9 cellular contexts compared by ENCODE assay signal in genomic region chr2:174635015-174635593, GRCh38. TPM values are rescaled to one million over a fixed set of nuclear protein-coding genes. Genes with fewer than 3 reads are reported as not detected.
A peak's percentile ranks its signal among the peaks of the same experiment; 100 is the strongest.
DNase-seq lines count a peak whose midpoint lies in the region; ATAC-seq and TF ChIP-seq lines count a peak whose summit lies in the region.
"Had no signal": no experiment of that assay in that cellular context is flagged by ENCODE, and none has a peak within 500 bp of the region (broad histone marks: within the 10 kb centered on the region; RNA-seq: fewer than 3 reads in every experiment).

No MANE protein-coding gene starts in this region.

- H3K9me3 Mint-ChIP-seq in activated naive CD4-positive, alpha-beta T cell treated with anti-CD3 and anti-CD28 coated beads, Interleukin-2, amount 50 U/mL, for 24 hours = peaks cover 5% of the 10 kb centered on the region
- peaks cover 0 to 8% of the 10 kb centered on the region in 2 donors for H3K9me3 Mint-ChIP-seq in activated naive CD4-positive, alpha-beta T cell treated with anti-CD3 and anti-CD28 coated beads, Interleukin-2, amount 50 U/mL, for 72 hours

- peak overlapping the region; percentile 88 for H3K9ac ChIP-seq in mesenchymal stem cell (ENCODE audit: low read length)

- 95% methylated on average over 3 of the region's 3 CpGs for WGBS in mesenchymal stem cell
- WGBS in transverse colon (ENCODE audit: low coverage in 1 of 2), 2 donors = 81 to 92% methylated on average over 2 to 3 of the region's 3 CpGs

- H3K9me3 ChIP-seq in mesenchymal stem cell (ENCODE audit: control insufficient read depth, low read length) (no peaks in the 10 kb centered on the region), transverse colon (no peaks in the 10 kb centered on the region)

- no peaks in the 10 kb centered on the region for H3K27me3 ChIP-seq in mesenchymal stem cell (ENCODE audit: control insufficient read depth in 1 of 2, insufficient read depth in 1 of 2, low read length in 2 of 2)
- no peaks in the 10 kb centered on the region for H3K27me3 ChIP-seq in transverse colon

- TF ChIP-seq CTCF in transverse colon (IDR thresholded peaks at IDR 0.05) = no peak

- H2BK5ac ChIP-seq in mesenchymal stem cell (ENCODE audit: low read depth, low read length, poor library complexity, severe bottlenecking) = no peak overlapping the region

- peaks cover 81% of the 10 kb centered on the region for H3K4me1 Mint-ChIP-seq in activated naive CD4-positive, alpha-beta T cell treated with anti-CD3 and anti-CD28 coated beads, Interleukin-2, amount 50 U/mL, for 24 hours

- H3K14ac ChIP-seq in mesenchymal stem cell (ENCODE audit: low read length in 2 of 2) = peak overlapping the region in 1 of 2 experiments; percentile 4

- intact Hi-C loops in transverse colon (cut with DNase I; ENCODE audit: low total_unique reads) = no loop called here

- no peak for TF ChIP-seq POLR2A in transverse colon (IDR thresholded peaks at IDR 0.05)

- H3K27ac ChIP-seq in mesenchymal stem cell (ENCODE audit: low read length, poor library complexity, severe bottlenecking) (no peak overlapping the region), transverse colon (peak overlapping the region; percentile 72 to 78 (median 74))
- H3K27ac ChIP-seq: SK-N-MC had no signal

- peak in 1 of 2 donors; percentile 18 for ATAC-seq in activated naive CD4-positive, alpha-beta T cell treated with anti-CD3 and anti-CD28 coated beads, Interleukin-2, amount 50 U/mL, for 72 hours

- H3K4me2 ChIP-seq in mesenchymal stem cell (ENCODE audit: low read length, poor library complexity, severe bottlenecking) = no peak overlapping the region

- H4K91ac ChIP-seq in mesenchymal stem cell (ENCODE audit: low read length) = peak overlapping the region; percentile 76

- H3K4ac ChIP-seq in mesenchymal stem cell (ENCODE audit: low read depth in 1 of 2, low read length in 2 of 2) = peak overlapping the region; percentile 43 to 72

- no peak overlapping the region for H2BK120ac ChIP-seq in mesenchymal stem cell (ENCODE audit: low read depth, low read length)

- H3K23ac ChIP-seq in mesenchymal stem cell (ENCODE audit: low read length in 2 of 2) = no peak overlapping the region

- no peak overlapping the region for H3K4me3 ChIP-seq in mesenchymal stem cell (ENCODE audit: insufficient read depth in 1 of 2, low read depth in 1 of 2, low read length in 2 of 2)
- H3K4me3 ChIP-seq in transverse colon = peak overlapping the region in 1 of 4 donors; percentile 41
- H3K4me3 ChIP-seq: SK-N-MC had no signal

- H3K27me3 Mint-ChIP-seq in activated naive CD4-positive, alpha-beta T cell treated with anti-CD3 and anti-CD28 coated beads, Interleukin-2, amount 50 U/mL, for 24 hours = no peaks in the 10 kb centered on the region

- peaks cover 11% of the 10 kb centered on the region for H3K79me1 ChIP-seq in mesenchymal stem cell (replicated peaks; ENCODE audit: low read length, poor library complexity, severe bottlenecking)

- H3K36me3 Mint-ChIP-seq in activated naive CD4-positive, alpha-beta T cell treated with anti-CD3 and anti-CD28 coated beads, Interleukin-2, amount 50 U/mL, for 24 hours = peaks cover 5% of the 10 kb centered on the region
- peaks cover 39 to 46% of the 10 kb centered on the region in 2 donors for H3K36me3 Mint-ChIP-seq in activated naive CD4-positive, alpha-beta T cell treated with anti-CD3 and anti-CD28 coated beads, Interleukin-2, amount 50 U/mL, for 72 hours

- peak overlapping the region; percentile 2 to 59 for H3K18ac ChIP-seq in mesenchymal stem cell (ENCODE audit: low read depth in 1 of 2, low read length in 2 of 2)

- peak overlapping the region; percentile 83 for H4K8ac ChIP-seq in mesenchymal stem cell (ENCODE audit: low read length)

- peak overlapping the region; percentile 97 for H3K27ac Mint-ChIP-seq in activated naive CD4-positive, alpha-beta T cell treated with anti-CD3 and anti-CD28 coated beads, Interleukin-2, amount 50 U/mL, for 24 hours
- peak overlapping the region; percentile 99 for H3K27ac Mint-ChIP-seq in activated naive CD4-positive, alpha-beta T cell treated with anti-CD3 and anti-CD28 coated beads, Interleukin-2, amount 50 U/mL, for 72 hours

- in situ Hi-C loops in transverse colon (cut with MboI; ENCODE audit: low pct_ligation_motif_present in 1 of 4, low pct_unique_long_range_greater_than_20kb in 1 of 4, low sequenced_read_pairs in 3 of 4) (no loop called here), KBM-7 (cut with MboI; ENCODE audit: low pct_unique_long_range_greater_than_20kb, low sequenced_read_pairs) (no loop called here)

- TF ChIP-seq EP300 in transverse colon (IDR thresholded peaks at IDR 0.05; ENCODE audit: low read depth) = no peak

- H2AFZ ChIP-seq in mesenchymal stem cell (ENCODE audit: low read depth, low read length) = no peak overlapping the region

- peak overlapping the region; percentile 60 for H2BK15ac ChIP-seq in mesenchymal stem cell (ENCODE audit: low read depth, poor library complexity, severe bottlenecking)

- H3K4me3 Mint-ChIP-seq in activated naive CD4-positive, alpha-beta T cell treated with anti-CD3 and anti-CD28 coated beads, Interleukin-2, amount 50 U/mL, for 24 hours = peak overlapping the region; percentile 91

- peak overlapping the region; percentile 79 for H2AK5ac ChIP-seq in mesenchymal stem cell (ENCODE audit: low read length, severe bottlenecking)

- H3K4me1 ChIP-seq in mesenchymal stem cell (ENCODE audit: control insufficient read depth, insufficient read depth, low read depth, low read length) (peaks cover 9% of the 10 kb centered on the region), transverse colon (peaks cover 5 to 52% (median 16%) of the 10 kb centered on the region in 4 donors)

- DNase-seq in activated naive CD4-positive, alpha-beta T cell treated with anti-CD3 and anti-CD28 coated beads, Interleukin-2, amount 50 U/mL, for 16 hours = no peak
- DNase-seq in activated naive CD4-positive, alpha-beta T cell treated with anti-CD3 and anti-CD28 coated beads, Interleukin-2, amount 50 U/mL, for 72 hours (ENCODE audit: low spot score in 2 of 2) = no peak
- no peak for DNase-seq in mesenchymal stem cell
- DNase-seq in transverse colon = no peak
- no peak for DNase-seq in HCEC 1CT
- no peak for DNase-seq in COLO829 (ENCODE audit: low spot score)
- no peak for DNase-seq in KBM-7

- H3K36me3 ChIP-seq in mesenchymal stem cell (ENCODE audit: control insufficient read depth in 1 of 2, insufficient read depth in 2 of 2, low read depth in 1 of 2, low read length in 2 of 2) (peaks cover 0 to 2% of the 10 kb centered on the region in 2 experiments), transverse colon (no peaks in the 10 kb centered on the region)

- peak overlapping the region; percentile 18 to 83 for H2BK12ac ChIP-seq in mesenchymal stem cell (ENCODE audit: low read length in 2 of 2)

RNA-seq across cellular contexts. Expression of gene WIPF1, which starts 37.5 kb away (rescaled TPM):
- 100 to 1,000 TPM; 138 to 262 TPM for total RNA-seq in activated naive CD4-positive, alpha-beta T cell treated with anti-CD3 and anti-CD28 coated beads, Interleukin-2, amount 50 U/mL, for 72 hours
- 52.6 TPM for polyA plus RNA-seq in mesenchymal stem cell (2013, experiment 1 of 2)
- 53.6 TPM for polyA plus RNA-seq in mesenchymal stem cell (2013, experiment 2 of 2)
- 10 to 100 TPM in 3 of 4 donors, 1 to 10 TPM in 1; 8.5 to 32.6 (median 16.1) TPM for total RNA-seq in transverse colon

Comparison
In these comparisons a context has a peak if more than half of its experiments do, and no peak if none do; other contexts are left out.
1. RNA of gene WIPF1, which starts 37.5 kb away (total RNA-seq): 138 to 262 TPM in activated naive CD4-positive, alpha-beta T cell treated with anti-CD3 and anti-CD28 coated beads, Interleukin-2, amount 50 U/mL, for 72 hours; 8.5 to 32.6 TPM in transverse colon; every median in the first group is over 4 times any median in the second.